Comparison of ENCODE assay signal across 32 cellular contexts in the genomic region with DNA sequence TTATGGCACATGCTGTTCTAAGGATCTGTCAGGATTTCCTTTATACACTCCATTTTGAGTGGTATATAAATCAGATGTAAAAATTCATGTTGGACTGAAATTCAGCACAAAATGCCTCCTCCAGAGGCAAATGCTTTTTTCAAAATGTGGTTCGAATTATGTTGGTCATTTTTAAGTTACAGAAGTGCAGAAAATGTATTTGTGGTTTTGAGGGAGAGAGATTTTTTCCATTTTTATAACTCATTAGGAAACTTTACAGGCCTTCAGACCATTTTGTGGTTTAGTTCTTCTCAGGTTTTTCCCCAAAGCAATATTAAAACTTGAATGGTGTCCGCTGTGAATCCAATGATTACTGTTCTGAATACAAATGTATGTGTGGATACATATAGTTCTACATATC. TPM values are rescaled to one million over a fixed set of nuclear protein-coding genes. Genes with fewer than 3 reads are reported as not detected.
"Had no signal": no experiment of that assay in that cellular context is flagged by ENCODE, and none has a peak within 500 bp of the region (broad histone marks: within the 10 kb centered on the region; RNA-seq: fewer than 3 reads in every experiment).

No MANE protein-coding gene starts in this region.

- H3K4me3 ChIP-seq: breast epithelium, colonic mucosa, sigmoid colon, smooth muscle cell, stomach, thyroid gland, upper lobe of left lung, vagina had no signal

- H3K9me3 Mint-ChIP-seq: activated CD4-positive, alpha-beta memory T cell treated with anti-CD3 and anti-CD28 coated beads, Interleukin-2, amount 10 ng/mL, durations not matched to agents 7 days and 5 days; activated CD4-positive, alpha-beta T cell treated with anti-CD3 and anti-CD28 coated beads, Interleukin-2, amount 10 ng/mL, durations not matched to agents 7 days and 5 days; activated T-cell treated with anti-CD3 and anti-CD28 coated beads, Interleukin-2, amount 50 U/mL, for 4 hours; activated T-helper 17 cell treated with anti-CD3 and anti-CD28 coated beads, Interleukin-2, amount 50 U/mL, for 72 hours; nephron had no signal

- H3K9me3 ChIP-seq: breast epithelium, colonic mucosa, sigmoid colon, stomach, thyroid gland, upper lobe of left lung, vagina had no signal

- H3K27me3 ChIP-seq: breast epithelium, colonic mucosa, sigmoid colon, stomach, thyroid gland, upper lobe of left lung, vagina had no signal

- DNase-seq: activated CD4-positive, alpha-beta memory T cell treated with anti-CD3 and anti-CD28 coated beads, Interleukin-2, amount 10 ng/mL, durations not matched to agents 7 days and 5 days; activated CD4-positive, alpha-beta T cell treated with anti-CD3 and anti-CD28 coated beads, Interleukin-2, amount 10 ng/mL, durations not matched to agents 7 days and 5 days; activated CD4-positive, CD25-positive, alpha-beta regulatory T cell treated with anti-CD3 and anti-CD28 coated beads, Interleukin-2, amount 50 U/mL, for 72 hours; activated gamma-delta T cell treated with Interleukin-2 at 50 U/mL for 16 hours; activated naive CD4-positive, alpha-beta T cell treated with anti-CD3 and anti-CD28 coated beads, Interleukin-2, amount 50 U/mL, for 16 hours; activated T-cell treated with anti-CD3 and anti-CD28 coated beads, Interleukin-2, amount 50 U/mL, for 4 hours; amygdala; colonic mucosa; effector memory CD8-positive, alpha-beta T cell; erythroblast; head of caudate nucleus; mammary epithelial cell; sigmoid colon; stimulated activated CD4-positive, alpha-beta T cell treated with anti-CD3 and anti-CD28 coated beads, Interleukin-1b, Interleukin-23, amount 100 ng/mL, for 48 hours; stimulated activated naive B cell treated with anti-CD40 and anti-IgM and Interleukin-4, amounts not matched to agents 10 μg/mL and 1 μg/mL and 100 μg/mL, for 72 hours; stomach; T-helper 17 cell; T1000; thyroid gland; upper lobe of left lung had no signal

- H3K27ac Mint-ChIP-seq: activated CD4-positive, alpha-beta memory T cell treated with anti-CD3 and anti-CD28 coated beads, Interleukin-2, amount 10 ng/mL, durations not matched to agents 7 days and 5 days; activated CD4-positive, alpha-beta T cell treated with anti-CD3 and anti-CD28 coated beads, Interleukin-2, amount 10 ng/mL, durations not matched to agents 7 days and 5 days; activated T-helper 17 cell treated with anti-CD3 and anti-CD28 coated beads, Interleukin-2, amount 50 U/mL, for 72 hours; effector memory CD8-positive, alpha-beta T cell; nephron; stimulated activated naive B cell treated with anti-CD40 and anti-IgM and Interleukin-4, amounts not matched to agents 10 μg/mL and 1 μg/mL and 100 μg/mL, for 72 hours; T-helper 17 cell had no signal

- H3K4me1 ChIP-seq: breast epithelium, colonic mucosa, sigmoid colon, stomach, thyroid gland, upper lobe of left lung, vagina had no signal

- ATAC-seq: activated T-cell treated with anti-CD3 and anti-CD28 coated beads, Interleukin-2, amount 50 U/mL, for 4 hours; activated T-helper 17 cell treated with anti-CD3 and anti-CD28 coated beads, Interleukin-2, amount 50 U/mL, for 72 hours; effector memory CD8-positive, alpha-beta T cell; stimulated activated naive B cell treated with anti-CD40 and anti-IgM and Interleukin-4, amounts not matched to agents 10 μg/mL and 1 μg/mL and 100 μg/mL, for 72 hours; T-helper 17 cell had no signal

- H3K27ac ChIP-seq: breast epithelium, colonic mucosa, sigmoid colon, stomach, thyroid gland, upper lobe of left lung, vagina had no signal

- H3K36me3 ChIP-seq: breast epithelium, colonic mucosa, sigmoid colon, stomach, thyroid gland, upper lobe of left lung, vagina had no signal

- H3K4me1 Mint-ChIP-seq: activated CD4-positive, alpha-beta memory T cell treated with anti-CD3 and anti-CD28 coated beads, Interleukin-2, amount 10 ng/mL, durations not matched to agents 7 days and 5 days; activated CD4-positive, alpha-beta T cell treated with anti-CD3 and anti-CD28 coated beads, Interleukin-2, amount 10 ng/mL, durations not matched to agents 7 days and 5 days; activated T-helper 17 cell treated with anti-CD3 and anti-CD28 coated beads, Interleukin-2, amount 50 U/mL, for 72 hours; nephron; stimulated activated naive B cell treated with anti-CD40 and anti-IgM and Interleukin-4, amounts not matched to agents 10 μg/mL and 1 μg/mL and 100 μg/mL, for 72 hours; T-helper 17 cell had no signal

- H3K4me2 ChIP-seq: smooth muscle cell had no signal

- H3K4me3 Mint-ChIP-seq: activated CD4-positive, alpha-beta memory T cell treated with anti-CD3 and anti-CD28 coated beads, Interleukin-2, amount 10 ng/mL, durations not matched to agents 7 days and 5 days; activated CD4-positive, alpha-beta T cell treated with anti-CD3 and anti-CD28 coated beads, Interleukin-2, amount 10 ng/mL, durations not matched to agents 7 days and 5 days; activated T-cell treated with anti-CD3 and anti-CD28 coated beads, Interleukin-2, amount 50 U/mL, for 4 hours; activated T-helper 17 cell treated with anti-CD3 and anti-CD28 coated beads, Interleukin-2, amount 50 U/mL, for 72 hours; effector memory CD8-positive, alpha-beta T cell; nephron; stimulated activated naive B cell treated with anti-CD40 and anti-IgM and Interleukin-4, amounts not matched to agents 10 μg/mL and 1 μg/mL and 100 μg/mL, for 72 hours; T-helper 17 cell had no signal

- H3K27me3 Mint-ChIP-seq: activated CD4-positive, alpha-beta memory T cell treated with anti-CD3 and anti-CD28 coated beads, Interleukin-2, amount 10 ng/mL, durations not matched to agents 7 days and 5 days; activated CD4-positive, alpha-beta T cell treated with anti-CD3 and anti-CD28 coated beads, Interleukin-2, amount 10 ng/mL, durations not matched to agents 7 days and 5 days; activated T-helper 17 cell treated with anti-CD3 and anti-CD28 coated beads, Interleukin-2, amount 50 U/mL, for 72 hours; effector memory CD8-positive, alpha-beta T cell; stimulated activated naive B cell treated with anti-CD40 and anti-IgM and Interleukin-4, amounts not matched to agents 10 μg/mL and 1 μg/mL and 100 μg/mL, for 72 hours; T-helper 17 cell had no signal

- H3K36me3 Mint-ChIP-seq: stimulated activated naive B cell treated with anti-CD40 and anti-IgM and Interleukin-4, amounts not matched to agents 10 μg/mL and 1 μg/mL and 100 μg/mL, for 72 hours had no signal

RNA-seq across cellular contexts. Expression of a gene that starts 2.8 kb away (rescaled TPM):
- total RNA-seq: activated CD4-positive, alpha-beta memory T cell treated with anti-CD3 and anti-CD28 coated beads, Interleukin-2, amount 10 ng/mL, durations not matched to agents 7 days and 5 days; activated CD4-positive, alpha-beta T cell treated with anti-CD3 and anti-CD28 coated beads, Interleukin-2, amount 10 ng/mL, durations not matched to agents 7 days and 5 days; activated T-cell treated with anti-CD3 and anti-CD28 coated beads, Interleukin-2, amount 50 U/mL, for 4 hours; activated T-helper 17 cell treated with anti-CD3 and anti-CD28 coated beads, Interleukin-2, amount 50 U/mL, for 72 hours; breast epithelium; colonic mucosa; dermis microvascular lymphatic vessel endothelial cell; fibroblast of villous mesenchyme; liver; mammary epithelial cell; mucosa of gallbladder; osteoblast; posterior vena cava; renal cortical epithelial cell; sigmoid colon; smooth muscle cell; stomach; T-helper 17 cell; thyroid gland; upper lobe of left lung; vagina had no signal
- polyA plus RNA-seq: liver, mammary epithelial cell, sigmoid colon, smooth muscle cell, stomach had no signal
